1 cellular context compared by ENCODE assay signal in the genomic region with DNA sequence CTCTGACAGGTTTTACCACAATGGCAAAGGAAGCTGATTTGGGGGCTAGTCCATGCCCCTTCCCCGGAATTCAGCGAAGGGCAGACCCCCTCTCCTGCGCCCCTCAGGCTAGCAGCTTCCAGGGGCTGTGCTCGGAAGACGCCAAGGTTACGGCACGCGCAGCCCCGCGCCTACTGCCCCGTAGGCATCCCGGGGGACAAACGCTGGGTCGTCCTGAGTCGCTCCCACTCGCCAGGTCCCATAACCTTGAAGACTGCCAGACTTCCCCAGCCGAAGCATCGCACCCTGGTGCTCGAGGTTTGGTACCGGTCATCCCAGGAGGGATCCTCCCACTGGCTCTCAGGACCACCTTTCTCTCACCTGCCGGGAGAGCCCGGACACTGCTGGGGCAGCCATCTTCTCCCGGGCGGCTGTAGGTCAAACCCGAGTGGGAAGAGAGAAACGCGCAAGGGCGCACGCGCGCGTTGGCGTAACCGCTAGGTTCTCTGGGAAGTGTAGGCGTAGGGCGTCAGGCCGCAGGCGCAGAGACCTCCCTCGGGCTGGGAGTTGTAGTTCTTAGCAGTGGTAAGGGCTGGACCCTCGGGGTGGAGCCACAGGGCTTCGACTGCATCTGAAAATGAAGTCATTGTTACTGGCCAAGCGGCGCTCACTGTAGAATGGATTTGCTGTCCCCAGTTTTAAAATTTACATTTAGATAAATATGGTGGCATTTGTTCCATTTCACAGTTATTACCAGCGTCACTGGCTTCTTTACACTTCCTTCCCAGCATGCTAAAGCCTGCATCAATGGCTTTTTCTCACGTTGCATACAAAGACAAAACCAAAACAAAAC.
TF ChIP-seq lines count a peak whose summit lies in the region.

A gene with protein sequence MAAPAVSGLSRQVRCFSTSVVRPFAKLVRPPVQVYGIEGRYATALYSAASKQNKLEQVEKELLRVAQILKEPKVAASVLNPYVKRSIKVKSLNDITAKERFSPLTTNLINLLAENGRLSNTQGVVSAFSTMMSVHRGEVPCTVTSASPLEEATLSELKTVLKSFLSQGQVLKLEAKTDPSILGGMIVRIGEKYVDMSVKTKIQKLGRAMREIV (minus strand): TSS at position 437 of the 832 bp plus-strand sequence. CDS start 41 bp downstream, at position 396.

TF ChIP-seq in GM12878, 131 proteins besides CTCF, POLR2A, EP300 and RAD21 (continued from another document):
- TF ChIP-seq, protein P1, sequence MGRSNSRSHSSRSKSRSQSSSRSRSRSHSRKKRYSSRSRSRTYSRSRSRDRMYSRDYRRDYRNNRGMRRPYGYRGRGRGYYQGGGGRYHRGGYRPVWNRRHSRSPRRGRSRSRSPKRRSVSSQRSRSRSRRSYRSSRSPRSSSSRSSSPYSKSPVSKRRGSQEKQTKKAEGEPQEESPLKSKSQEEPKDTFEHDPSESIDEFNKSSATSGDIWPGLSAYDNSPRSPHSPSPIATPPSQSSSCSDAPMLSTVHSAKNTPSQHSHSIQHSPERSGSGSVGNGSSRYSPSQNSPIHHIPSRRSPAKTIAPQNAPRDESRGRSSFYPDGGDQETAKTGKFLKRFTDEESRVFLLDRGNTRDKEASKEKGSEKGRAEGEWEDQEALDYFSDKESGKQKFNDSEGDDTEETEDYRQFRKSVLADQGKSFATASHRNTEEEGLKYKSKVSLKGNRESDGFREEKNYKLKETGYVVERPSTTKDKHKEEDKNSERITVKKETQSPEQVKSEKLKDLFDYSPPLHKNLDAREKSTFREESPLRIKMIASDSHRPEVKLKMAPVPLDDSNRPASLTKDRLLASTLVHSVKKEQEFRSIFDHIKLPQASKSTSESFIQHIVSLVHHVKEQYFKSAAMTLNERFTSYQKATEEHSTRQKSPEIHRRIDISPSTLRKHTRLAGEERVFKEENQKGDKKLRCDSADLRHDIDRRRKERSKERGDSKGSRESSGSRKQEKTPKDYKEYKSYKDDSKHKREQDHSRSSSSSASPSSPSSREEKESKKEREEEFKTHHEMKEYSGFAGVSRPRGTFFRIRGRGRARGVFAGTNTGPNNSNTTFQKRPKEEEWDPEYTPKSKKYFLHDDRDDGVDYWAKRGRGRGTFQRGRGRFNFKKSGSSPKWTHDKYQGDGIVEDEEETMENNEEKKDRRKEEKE (IDR thresholded peaks at IDR 0.05): no peak
- TF ChIP-seq TAF1 (IDR thresholded peaks at IDR 0.05; ENCODE audit: borderline replicate concordance, low read depth, low read length) (peak; percentile 87; the same call in 1 of the 2 replicates), YY1 (IDR thresholded peaks at IDR 0.05; ENCODE audit: low read depth, low read length) (peak; percentile 97), STAT1 (conservative IDR thresholded peaks at IDR 0.05) (peak; percentile 93; the same call in 1 of the 2 replicates), NFYA (IDR thresholded peaks at IDR 0.05; ENCODE audit: borderline replicate concordance, low read depth, low read length) (no peak), HCFC1 (IDR thresholded peaks at IDR 0.05; ENCODE audit: low read length) (peak; percentile 99), RBBP5 (conservative IDR thresholded peaks at IDR 0.05) (no peak), RB1 (IDR thresholded peaks at IDR 0.05; ENCODE audit: borderline replicate concordance) (peak; percentile 73; the same call in 1 of the 2 replicates), RUNX3 (IDR thresholded peaks at IDR 0.05; ENCODE audit: low read length) (peak; percentile 79), IKZF1 (conservative IDR thresholded peaks at IDR 0.05) (peak; percentile 99), EED (IDR thresholded peaks at IDR 0.05; ENCODE audit: low read depth) (peak; percentile 48; the same call in 1 of the 2 replicates), ZNF207 (IDR thresholded peaks at IDR 0.05; ENCODE audit: borderline replicate concordance) (peak; percentile 77; the same call in 1 of the 2 replicates), CREB1 (IDR thresholded peaks at IDR 0.05; ENCODE audit: low read depth) (peak; percentile 72), NR2F1 (conservative IDR thresholded peaks at IDR 0.05) (peak; percentile 58), NR2C1 (IDR thresholded peaks at IDR 0.05) (peak; percentile 52; the same call in 1 of the 2 replicates), CREM (IDR thresholded peaks at IDR 0.05; ENCODE audit: low read depth) (peak; percentile 78)
- TF ChIP-seq, protein P2, sequence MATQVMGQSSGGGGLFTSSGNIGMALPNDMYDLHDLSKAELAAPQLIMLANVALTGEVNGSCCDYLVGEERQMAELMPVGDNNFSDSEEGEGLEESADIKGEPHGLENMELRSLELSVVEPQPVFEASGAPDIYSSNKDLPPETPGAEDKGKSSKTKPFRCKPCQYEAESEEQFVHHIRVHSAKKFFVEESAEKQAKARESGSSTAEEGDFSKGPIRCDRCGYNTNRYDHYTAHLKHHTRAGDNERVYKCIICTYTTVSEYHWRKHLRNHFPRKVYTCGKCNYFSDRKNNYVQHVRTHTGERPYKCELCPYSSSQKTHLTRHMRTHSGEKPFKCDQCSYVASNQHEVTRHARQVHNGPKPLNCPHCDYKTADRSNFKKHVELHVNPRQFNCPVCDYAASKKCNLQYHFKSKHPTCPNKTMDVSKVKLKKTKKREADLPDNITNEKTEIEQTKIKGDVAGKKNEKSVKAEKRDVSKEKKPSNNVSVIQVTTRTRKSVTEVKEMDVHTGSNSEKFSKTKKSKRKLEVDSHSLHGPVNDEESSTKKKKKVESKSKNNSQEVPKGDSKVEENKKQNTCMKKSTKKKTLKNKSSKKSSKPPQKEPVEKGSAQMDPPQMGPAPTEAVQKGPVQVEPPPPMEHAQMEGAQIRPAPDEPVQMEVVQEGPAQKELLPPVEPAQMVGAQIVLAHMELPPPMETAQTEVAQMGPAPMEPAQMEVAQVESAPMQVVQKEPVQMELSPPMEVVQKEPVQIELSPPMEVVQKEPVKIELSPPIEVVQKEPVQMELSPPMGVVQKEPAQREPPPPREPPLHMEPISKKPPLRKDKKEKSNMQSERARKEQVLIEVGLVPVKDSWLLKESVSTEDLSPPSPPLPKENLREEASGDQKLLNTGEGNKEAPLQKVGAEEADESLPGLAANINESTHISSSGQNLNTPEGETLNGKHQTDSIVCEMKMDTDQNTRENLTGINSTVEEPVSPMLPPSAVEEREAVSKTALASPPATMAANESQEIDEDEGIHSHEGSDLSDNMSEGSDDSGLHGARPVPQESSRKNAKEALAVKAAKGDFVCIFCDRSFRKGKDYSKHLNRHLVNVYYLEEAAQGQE (IDR thresholded peaks at IDR 0.05; ENCODE audit: low read depth, low read length): no peak
- TF ChIP-seq, protein P3, sequence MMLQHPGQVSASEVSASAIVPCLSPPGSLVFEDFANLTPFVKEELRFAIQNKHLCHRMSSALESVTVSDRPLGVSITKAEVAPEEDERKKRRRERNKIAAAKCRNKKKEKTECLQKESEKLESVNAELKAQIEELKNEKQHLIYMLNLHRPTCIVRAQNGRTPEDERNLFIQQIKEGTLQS (IDR thresholded peaks at IDR 0.05; ENCODE audit: borderline replicate concordance, extremely low read depth, low read depth, low read length): peak; percentile 52; the same call in 1 of the 2 replicates
- TF ChIP-seq, protein P4, sequence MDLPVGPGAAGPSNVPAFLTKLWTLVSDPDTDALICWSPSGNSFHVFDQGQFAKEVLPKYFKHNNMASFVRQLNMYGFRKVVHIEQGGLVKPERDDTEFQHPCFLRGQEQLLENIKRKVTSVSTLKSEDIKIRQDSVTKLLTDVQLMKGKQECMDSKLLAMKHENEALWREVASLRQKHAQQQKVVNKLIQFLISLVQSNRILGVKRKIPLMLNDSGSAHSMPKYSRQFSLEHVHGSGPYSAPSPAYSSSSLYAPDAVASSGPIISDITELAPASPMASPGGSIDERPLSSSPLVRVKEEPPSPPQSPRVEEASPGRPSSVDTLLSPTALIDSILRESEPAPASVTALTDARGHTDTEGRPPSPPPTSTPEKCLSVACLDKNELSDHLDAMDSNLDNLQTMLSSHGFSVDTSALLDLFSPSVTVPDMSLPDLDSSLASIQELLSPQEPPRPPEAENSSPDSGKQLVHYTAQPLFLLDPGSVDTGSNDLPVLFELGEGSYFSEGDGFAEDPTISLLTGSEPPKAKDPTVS (IDR thresholded peaks at IDR 0.05; ENCODE audit: low read depth, low read length): peak; percentile 69; the same call in 1 of the 2 replicates
